Comparison of ENCODE assay signal across 19 cellular contexts in genomic region chr6:68771426-68771825, GRCh38.
A peak's percentile ranks its signal among the peaks of the same experiment; 100 is the strongest.
DNase-seq lines count a peak whose midpoint lies in the region; ATAC-seq and TF ChIP-seq lines count a peak whose summit lies in the region.
"Had no signal": no experiment of that assay in that cellular context is flagged by ENCODE, and none has a peak within 500 bp of the region (broad histone marks: within the 10 kb centered on the region; RNA-seq: fewer than 3 reads in every experiment).

No MANE protein-coding gene starts in this region.

- peak; percentile 64 for DNase-seq in NCI-H69 (lab: John Stamatoyannopoulos, UW)
- DNase-seq in substantia nigra (lab: John Stamatoyannopoulos, UW): no peak
- no peak for DNase-seq in erythroblast (lab: John Stamatoyannopoulos, UW)
- DNase-seq in activated effector memory CD4-positive, alpha-beta T cell treated with anti-CD3 and anti-CD28 coated beads, Interleukin-2, amount 50 U/mL, for 16 hours: no peak
- DNase-seq: AML-193; CD4-positive, alpha-beta T cell; DMS153; DMS79; GF-D8; HCEC 1CT had no signal

- no peaks in the 10 kb centered on the region for H3K27me3 ChIP-seq in layer of hippocampus (ENCODE audit: control insufficient read depth, insufficient read depth, low read length)

- TF ChIP-seq POLR2A in erythroblast (IDR thresholded peaks at IDR 0.05; ENCODE audit: low read length): no peak

- H3K27ac ChIP-seq in cingulate gyrus (ENCODE audit: low read depth, low read length) (peak overlapping the region; percentile 94), layer of hippocampus (ENCODE audit: low read depth, low read length) (peak overlapping the region; percentile 82), substantia nigra (ENCODE audit: low read depth, low read length, poor library complexity, severe bottlenecking) (peak overlapping the region; percentile 88)
- H3K27ac ChIP-seq: 22Rv1, A549, C4-2B had no signal

- ATAC-seq in GM21717 (IDR thresholded peaks at IDR 0.05; ENCODE audit: unreplicated experiment): no peak
- no peak for ATAC-seq in HG02798 (IDR thresholded peaks at IDR 0.05; ENCODE audit: poor library complexity, unreplicated experiment)
- ATAC-seq: A549, GM23338, HepG2 had no signal
